1 cellular context compared by ENCODE assay signal in genomic region chr4:8470451-8471024, GRCh38.
TF ChIP-seq lines count a peak whose summit lies in the region.

No MANE protein-coding gene starts in this region.

TF ChIP-seq in H1, 55 proteins besides CTCF, POLR2A, EP300 and RAD21:
- TF ChIP-seq RXRA (IDR thresholded peaks at IDR 0.05; ENCODE audit: insufficient read depth, low read depth, low read length) (no peak), TBP (IDR thresholded peaks at IDR 0.05; ENCODE audit: low read depth, low read length) (no peak), YY1 (IDR thresholded peaks at IDR 0.05; ENCODE audit: low read depth, low read length) (no peak), TCF12 (IDR thresholded peaks at IDR 0.05; ENCODE audit: low read depth, low read length) (no peak), MAFK (IDR thresholded peaks at IDR 0.05; ENCODE audit: low read depth, low read length) (no peak), GABPA (IDR thresholded peaks at IDR 0.05; ENCODE audit: borderline replicate concordance, insufficient read depth, low read length) (no peak)
